ENCODE assay signal across 17 cellular contexts in the genomic region with DNA sequence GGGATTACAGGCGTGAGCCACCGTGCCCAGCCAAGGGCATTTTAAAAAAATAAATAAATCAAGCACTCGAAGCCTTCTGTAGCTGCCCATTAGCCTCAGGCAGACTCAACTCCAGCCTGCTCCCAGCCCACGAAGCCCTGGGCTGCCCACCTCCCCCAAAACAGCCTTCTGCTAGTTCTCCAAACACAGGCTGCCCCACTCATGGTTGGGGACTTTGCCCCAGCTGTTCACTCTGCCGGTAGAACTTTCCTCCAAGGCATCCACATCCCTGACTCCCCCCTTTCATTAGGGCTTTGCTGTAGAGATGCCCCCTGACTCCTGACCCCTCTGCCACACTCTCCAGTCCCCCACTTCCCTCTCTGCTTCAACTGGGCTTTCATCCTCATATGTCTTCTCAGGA. TPM values are rescaled to one million over a fixed set of nuclear protein-coding genes. Genes with fewer than 3 reads are reported as not detected.
DNase-seq lines count a peak whose midpoint lies in the region; ATAC-seq and TF ChIP-seq lines count a peak whose summit lies in the region.
"Had no signal": no experiment of that assay in that cellular context is flagged by ENCODE, and none has a peak within 500 bp of the region (broad histone marks: within the 10 kb centered on the region; RNA-seq: fewer than 3 reads in every experiment).

No MANE protein-coding gene starts in this region.

- H3K4me1 ChIP-seq in CD4-positive, CD25-positive, alpha-beta regulatory T cell (ENCODE audit: control insufficient read depth, insufficient read depth, low read length, poor library complexity, severe bottlenecking), result peaks cover 6% of the 10 kb centered on the region
- H3K4me1 ChIP-seq in H9 (ENCODE audit: insufficient read depth, low read length) (no peaks in the 10 kb centered on the region), neural progenitor cell (peaks cover 9% of the 10 kb centered on the region)

- H3K9me3 ChIP-seq in CD4-positive, CD25-positive, alpha-beta regulatory T cell (ENCODE audit: control insufficient read depth in 2 of 2, low read length in 2 of 2), result no peaks in the 10 kb centered on the region
- H3K9me3 ChIP-seq in H9 (ENCODE audit: control insufficient read depth, low read depth, low read length) (no peaks in the 10 kb centered on the region), neural progenitor cell (ENCODE audit: low read depth) (no peaks in the 10 kb centered on the region)

- no peak overlapping the region; the same call in 1 of the 2 replicates for H3K14ac ChIP-seq in H9 (ENCODE audit: insufficient read depth, low read length)

- no peak overlapping the region for H4K5ac ChIP-seq in H9 (ENCODE audit: insufficient read length, low read depth, low read length)

- no peaks in the 10 kb centered on the region for H3K36me3 Mint-ChIP-seq in CD4-positive, CD25-positive, alpha-beta regulatory T cell
- H3K36me3 Mint-ChIP-seq in H9 (ENCODE audit: insufficient read depth in 1 of 3, low read depth in 3 of 3), result no peaks in the 10 kb centered on the region
- no peaks in the 10 kb centered on the region for H3K36me3 Mint-ChIP-seq in neural progenitor cell
- no peaks in the 10 kb centered on the region for H3K36me3 Mint-ChIP-seq in activated T-helper 17 cell treated with anti-CD3 and anti-CD28 coated beads, Interleukin-2, amount 50 U/mL, for 72 hours (ENCODE audit: low read depth)

- no peak overlapping the region for H3K18ac ChIP-seq in H9 (ENCODE audit: insufficient read length, low read depth, low read length)

- peaks cover 4% of the 10 kb centered on the region for H3K23me2 ChIP-seq in H9 (ENCODE audit: insufficient read length, low read depth, low read length, poor library complexity, severe bottlenecking)

- H3K9ac ChIP-seq in H9 (ENCODE audit: extremely low read depth, insufficient read length, low read length) (no peak overlapping the region), neural progenitor cell (no peak overlapping the region)

- H2BK120ac ChIP-seq in H9 (ENCODE audit: low read depth, low read length, poor library complexity, severe bottlenecking), result no peak overlapping the region

- H3K9me3 Mint-ChIP-seq in CD4-positive, CD25-positive, alpha-beta regulatory T cell, result peaks cover 0 to 4% (median 0%) of the 10 kb centered on the region in 7 donors
- H3K9me3 Mint-ChIP-seq in H9, result no peaks in the 10 kb centered on the region; a peak in 1 of 5 replicates
- no peaks in the 10 kb centered on the region for H3K9me3 Mint-ChIP-seq in neural progenitor cell
- H3K9me3 Mint-ChIP-seq in activated T-helper 17 cell treated with anti-CD3 and anti-CD28 coated beads, Interleukin-2, amount 50 U/mL, for 72 hours, result no peaks in the 10 kb centered on the region

- no peak overlapping the region for H2BK20ac ChIP-seq in H9 (ENCODE audit: low read depth, low read length, poor library complexity, severe bottlenecking)

- no peaks in the 10 kb centered on the region for H3K36me3 ChIP-seq in CD4-positive, CD25-positive, alpha-beta regulatory T cell (ENCODE audit: control insufficient read depth, insufficient read depth, low read length)
- H3K36me3 ChIP-seq in neural progenitor cell, result no peaks in the 10 kb centered on the region

- H3K4me3 Mint-ChIP-seq in CD4-positive, CD25-positive, alpha-beta regulatory T cell, result no peak overlapping the region
- peak overlapping the region in 1 of 2 experiments; percentile 10; a peak in 1 of 5 replicates for H3K4me3 Mint-ChIP-seq in H9
- no peak overlapping the region for H3K4me3 Mint-ChIP-seq in neural progenitor cell
- no peak overlapping the region for H3K4me3 Mint-ChIP-seq in activated T-helper 17 cell treated with anti-CD3 and anti-CD28 coated beads, Interleukin-2, amount 50 U/mL, for 72 hours

- H3K23ac ChIP-seq in H9 (ENCODE audit: insufficient read length, low read depth, low read length), result no peak overlapping the region

- no peaks in the 10 kb centered on the region for H3K27me3 ChIP-seq in CD4-positive, CD25-positive, alpha-beta regulatory T cell (ENCODE audit: control insufficient read depth, insufficient read depth, low read length)
- H3K27me3 ChIP-seq in H9 (ENCODE audit: insufficient read depth, low read length) (no peaks in the 10 kb centered on the region), dorsolateral prefrontal cortex (no peaks in the 10 kb centered on the region), neural progenitor cell (no peaks in the 10 kb centered on the region)

- no peak overlapping the region for H3K4me3 ChIP-seq in CD4-positive, CD25-positive, alpha-beta regulatory T cell (ENCODE audit: low read depth, low read length)
- H3K4me3 ChIP-seq in dorsolateral prefrontal cortex (no peak overlapping the region), neural progenitor cell (no peak overlapping the region)

- no peak overlapping the region for H3K56ac ChIP-seq in H9 (ENCODE audit: insufficient read length, low read depth, low read length)

- H3K27ac Mint-ChIP-seq in CD4-positive, CD25-positive, alpha-beta regulatory T cell, result peak overlapping the region in 2 of 3 donors; percentile 23 to 76
- H3K27ac Mint-ChIP-seq in H9, result peak overlapping the region in 2 of 3 experiments; percentile 8 to 13; a peak in 1 of 7 replicates
- H3K27ac Mint-ChIP-seq in neural progenitor cell, result peak overlapping the region; percentile 20
- no peak overlapping the region for H3K27ac Mint-ChIP-seq in activated T-helper 17 cell treated with anti-CD3 and anti-CD28 coated beads, Interleukin-2, amount 50 U/mL, for 72 hours

- H2AFZ ChIP-seq in H9 (ENCODE audit: low read length) (no peak overlapping the region), neural progenitor cell (replicated peaks) (no peak overlapping the region)

- H3K27ac ChIP-seq in CD4-positive, CD25-positive, alpha-beta regulatory T cell (ENCODE audit: insufficient read depth, low read length, poor library complexity, severe bottlenecking), result no peak overlapping the region
- H3K27ac ChIP-seq in H9 (ENCODE audit: insufficient read length, low read depth, low read length) (no peak overlapping the region), dorsolateral prefrontal cortex (peak overlapping the region in 39 of 59 donors; percentile 58 to 90 (median 81)), neural progenitor cell (no peak overlapping the region)

- H3K4me1 Mint-ChIP-seq in CD4-positive, CD25-positive, alpha-beta regulatory T cell, result peaks cover 0 to 12% (median 8%) of the 10 kb centered on the region in 4 donors
- H3K4me1 Mint-ChIP-seq in H9 (peaks cover 10 to 25% of the 10 kb centered on the region in 2 experiments), neural progenitor cell (peaks cover 53% of the 10 kb centered on the region)
- peaks cover 7% of the 10 kb centered on the region for H3K4me1 Mint-ChIP-seq in activated T-helper 17 cell treated with anti-CD3 and anti-CD28 coated beads, Interleukin-2, amount 50 U/mL, for 72 hours

- intact Hi-C loops in dorsolateral prefrontal cortex (cut with DNase I), result loop anchor here in 1 of 2 donors (10.0 kb wide), 1 partner anchor 368 kb away; no protein-coding TSS in a partner anchor

- no peak for DNase-seq in CD4-positive, CD25-positive, alpha-beta regulatory T cell
- DNase-seq in H9 (no peak), dorsolateral prefrontal cortex (no peak), neural progenitor cell (ENCODE audit: low spot score) (no peak), middle frontal gyrus (ENCODE audit: extremely low spot score, low spot score) (no peak)
- DNase-seq: DMS79 treated with DMSO at 0.1 percent for 48 hours, HCEC 1CT, KG1, MV-4-11, NCI-H1694 treated with DMSO at 0.1 percent for 48 hours, NCI-H2107, NCI-H524, PC-3, RPMI8226, SW 1271 had no signal

- H2BK15ac ChIP-seq in H9 (ENCODE audit: low read depth, low read length), result no peak overlapping the region

- H4K91ac ChIP-seq in H9 (ENCODE audit: insufficient read length, low read depth, low read length), result no peak overlapping the region

- no peak overlapping the region for H3T11ph ChIP-seq in H9 (ENCODE audit: low read length)

- H3K4me2 ChIP-seq in H9 (ENCODE audit: insufficient read depth, insufficient read length, low read length) (no peak overlapping the region), neural progenitor cell (no peak overlapping the region)

- ATAC-seq in CD4-positive, CD25-positive, alpha-beta regulatory T cell (ENCODE audit: low read depth in 2 of 2), result no peak
- ATAC-seq in activated T-helper 17 cell treated with anti-CD3 and anti-CD28 coated beads, Interleukin-2, amount 50 U/mL, for 72 hours (replicated peaks), result no peak
- no peak for ATAC-seq in HG03469 (IDR thresholded peaks at IDR 0.05; ENCODE audit: unreplicated experiment)

- peaks cover 17% of the 10 kb centered on the region for H3F3A ChIP-seq in neural progenitor cell (ENCODE audit: low read depth)

- no peak overlapping the region for H2AK5ac ChIP-seq in H9 (ENCODE audit: insufficient read length, low read length)

- H3K79me2 ChIP-seq in H9 (ENCODE audit: insufficient read depth, low read length) (no peaks in the 10 kb centered on the region), neural progenitor cell (ENCODE audit: low read depth) (no peaks in the 10 kb centered on the region)

- H4K20me1 ChIP-seq in H9 (ENCODE audit: control insufficient read depth, insufficient read depth, insufficient read length) (no peaks in the 10 kb centered on the region), neural progenitor cell (ENCODE audit: low read depth) (no peaks in the 10 kb centered on the region)

- H3K27me3 Mint-ChIP-seq in CD4-positive, CD25-positive, alpha-beta regulatory T cell, result peaks cover 31% of the 10 kb centered on the region
- H3K27me3 Mint-ChIP-seq in H9 (ENCODE audit: low read depth) (peaks cover 9% of the 10 kb centered on the region), neural progenitor cell (ENCODE audit: insufficient read depth, low read depth) (peaks cover 17% of the 10 kb centered on the region)
- peaks cover 19% of the 10 kb centered on the region for H3K27me3 Mint-ChIP-seq in activated T-helper 17 cell treated with anti-CD3 and anti-CD28 coated beads, Interleukin-2, amount 50 U/mL, for 72 hours

- no CpG with 5 or more reads among the region's 5 CpGs for WGBS in H9 (ENCODE audit: extremely low coverage, insufficient read length, low lambda C conversion rate)

- H2BK5ac ChIP-seq in H9 (ENCODE audit: insufficient read length, low read length), result no peak overlapping the region

- TF ChIP-seq CTCF in H9 (conservative IDR thresholded peaks at IDR 0.05) (no peak), dorsolateral prefrontal cortex (IDR thresholded peaks at IDR 0.05 in 54 of 56, conservative IDR thresholded peaks at IDR 0.05 in 2 of 56; ENCODE audit: low read depth in 1 of 56, partially characterized antibody in 56 of 56) (no peak), neural progenitor cell (IDR thresholded peaks at IDR 0.05) (no peak)

- H2BK12ac ChIP-seq in H9 (ENCODE audit: insufficient read length, low read depth, low read length), result no peak overlapping the region

- H3K79me1 ChIP-seq in H9 (ENCODE audit: insufficient read depth, low read depth, low read length, poor library complexity, severe bottlenecking), result no peaks in the 10 kb centered on the region

- H3K4ac ChIP-seq in H9 (ENCODE audit: low read depth, low read length), result no peak overlapping the region

- no peak overlapping the region for H4K8ac ChIP-seq in H9 (replicated peaks; ENCODE audit: insufficient read length, low read depth, low read length)

RNA-seq across cellular contexts. Expression of a gene that starts 29.7 kb away (rescaled TPM):
- 589 TPM for total RNA-seq in CD4-positive, CD25-positive, alpha-beta regulatory T cell
- 100 to 1,000 TPM; 552 to 687 (median 620) TPM for polyA plus RNA-seq in CD4-positive, CD25-positive, alpha-beta regulatory T cell
- total RNA-seq in H9 (2021), result 0.15 and 0.20 TPM in 2 replicates
- total RNA-seq in dorsolateral prefrontal cortex, result 100 to 1,000 TPM in 2 of 120 experiments, 10 to 100 TPM in 116, 1 to 10 TPM in 2; 8.8 to 116 (median 32.9) TPM
- total RNA-seq in neural progenitor cell (ENCODE audit: low replicate concordance), result not detected in 2 replicates
- 100 to 1,000 TPM; 316 to 333 TPM for total RNA-seq in activated T-helper 17 cell treated with anti-CD3 and anti-CD28 coated beads, Interleukin-2, amount 50 U/mL, for 72 hours
- total RNA-seq: PC-3 had no signal

Comparison
In these comparisons a context has a peak if more than half of its experiments do, and no peak if none do; other contexts are left out.
1. H3K27ac ChIP-seq: peak in dorsolateral prefrontal cortex (39 of 59); none in CD4-positive, CD25-positive, alpha-beta regulatory T cell (single experiment), H9 (single experiment) and neural progenitor cell (single experiment).